10 cellular contexts compared by ENCODE assay signal in genomic region chr9:121271368-121272351, GRCh38.
DNase-seq lines count a peak whose midpoint lies in the region; ATAC-seq and TF ChIP-seq lines count a peak whose summit lies in the region.
"Had no signal": no experiment of that assay in that cellular context is flagged by ENCODE, and none has a peak within 500 bp of the region (broad histone marks: within the 10 kb centered on the region; RNA-seq: fewer than 3 reads in every experiment).

No MANE protein-coding gene starts in this region.

- H3K4me1 ChIP-seq in neutrophil (ENCODE audit: control insufficient read depth in 1 of 2, insufficient read depth in 1 of 2, low read depth in 1 of 2, low read length in 1 of 2): peaks cover 73 to 74% of the 10 kb centered on the region in 2 experiments

- TF ChIP-seq POLR2A in GM18505 (IDR thresholded peaks at IDR 0.05; ENCODE audit: borderline replicate concordance, extremely low read depth, insufficient read depth, insufficient read length): no peak

- TF ChIP-seq CTCF in fibroblast of mammary gland (conservative IDR thresholded peaks at IDR 0.05; ENCODE audit: control insufficient read depth, insufficient read depth, low read depth, low read length): no peak
- no peak for TF ChIP-seq CTCF in neutrophil (IDR thresholded peaks at IDR 0.05)

- no peaks in the 10 kb centered on the region for H3K27me3 ChIP-seq in neutrophil

- H3K4me3 ChIP-seq in fibroblast of mammary gland (ENCODE audit: control insufficient read depth, low read depth, low read length) (peak overlapping the region; percentile 20), neutrophil (ENCODE audit: low read depth in 1 of 2, low read length in 1 of 2) (peak overlapping the region; percentile 95)
- H3K4me3 ChIP-seq: HAP-1 had no signal

- ATAC-seq in GM18505 (IDR thresholded peaks at IDR 0.05; ENCODE audit: unreplicated experiment): no peak

- H3K36me3 ChIP-seq in neutrophil: no peaks in the 10 kb centered on the region
- H3K36me3 ChIP-seq: HAP-1 had no signal

- no peaks in the 10 kb centered on the region for H3K9me3 ChIP-seq in neutrophil
- H3K9me3 ChIP-seq: Caco-2, HAP-1 had no signal

- H3K27ac ChIP-seq in neutrophil: peak overlapping the region; percentile 85

- DNase-seq in AG20443 (ENCODE audit: low spot score): peak; percentile 77
- peak; percentile 81 for DNase-seq in OCI-M1 (lab: John Stamatoyannopoulos, UW)
- peak; percentile 86 for DNase-seq in fibroblast of mammary gland (ENCODE audit: low read depth)
- no peak for DNase-seq in cerebellar nuclear complex (lab: John Stamatoyannopoulos, UW)
- no peak for DNase-seq in effector CD8-positive, alpha-beta T cell (lab: John Stamatoyannopoulos, UW)
- DNase-seq in NCI-H1694 treated with DMSO at 0.1 percent for 48 hours (lab: John Stamatoyannopoulos, UW): no peak
- DNase-seq: Caco-2 had no signal

Comparison
In these comparisons a context has a peak if more than half of its experiments do, and no peak if none do; other contexts are left out.
1. DNase-seq: peak in AG20443 (single experiment), OCI-M1 (single experiment) and fibroblast of mammary gland (single experiment); none in cerebellar nuclear complex (0 of 2), effector CD8-positive, alpha-beta T cell (single experiment) and NCI-H1694 treated with DMSO at 0.1 percent for 48 hours (single experiment).